8 cellular contexts compared by ENCODE assay signal in genomic region chr22:20299736-20300136, GRCh38. TPM values are rescaled to one million over a fixed set of nuclear protein-coding genes. Genes with fewer than 3 reads are reported as not detected.
A peak's percentile ranks its signal among the peaks of the same experiment; 100 is the strongest.
DNase-seq lines count a peak whose midpoint lies in the region; ATAC-seq and TF ChIP-seq lines count a peak whose summit lies in the region.

No MANE protein-coding gene starts in this region.

- no peak overlapping the region for H3K23ac ChIP-seq in trophoblast cell (ENCODE audit: low read length)

- H2BK120ac ChIP-seq in trophoblast cell (ENCODE audit: insufficient read depth, low read length, poor library complexity): no peak overlapping the region

- DNase-seq in AG04450 (ENCODE audit: low read depth, low spot score): no peak
- no peak for DNase-seq in H7
- DNase-seq in fibroblast of lung (ENCODE audit: low read depth in 2 of 2): no peak
- no peak for DNase-seq in trophoblast cell
- no peak for DNase-seq in AG08395 (ENCODE audit: low spot score)
- DNase-seq in amniotic stem cell (lab: John Stamatoyannopoulos, UW): no peak

- H2AK5ac ChIP-seq in trophoblast cell (ENCODE audit: low read length): no peak overlapping the region

- no peak overlapping the region for H2BK5ac ChIP-seq in trophoblast cell (ENCODE audit: low read depth, low read length, poor library complexity)

- H3K4me2 ChIP-seq in fibroblast of lung (ENCODE audit: extremely low read depth, insufficient read depth, low read length): peak overlapping the region; percentile 80
- H3K4me2 ChIP-seq in trophoblast cell (ENCODE audit: low read length): peak overlapping the region; percentile 85

- H4K12ac ChIP-seq in trophoblast cell (ENCODE audit: low read depth, low read length): no peak overlapping the region

- H3K14ac ChIP-seq in trophoblast cell (ENCODE audit: low read length): no peak overlapping the region

- H4K8ac ChIP-seq in trophoblast cell (ENCODE audit: low read depth, low read length): no peak overlapping the region

- H3K36me3 ChIP-seq in H7 (replicated peaks; ENCODE audit: control insufficient read depth, insufficient read depth, low read length) (no peaks in the 10 kb centered on the region), fibroblast of lung (ENCODE audit: control insufficient read depth, insufficient read depth, low read length) (no peaks in the 10 kb centered on the region), trophoblast cell (ENCODE audit: control insufficient read depth in 1 of 2, insufficient read depth in 2 of 2, low read length in 2 of 2) (no peaks in the 10 kb centered on the region)

- H3K27ac ChIP-seq in AG04450 (ENCODE audit: low read depth, low read length) (no peak overlapping the region), fibroblast of lung (ENCODE audit: insufficient read depth, low read length) (no peak overlapping the region), trophoblast cell (ENCODE audit: low read depth, low read length) (no peak overlapping the region)

- no peaks in the 10 kb centered on the region for H4K20me1 ChIP-seq in fibroblast of lung (ENCODE audit: control insufficient read depth, extremely low read depth, insufficient read depth, low read length)

- H3K9me3 ChIP-seq in AG04450 (ENCODE audit: control insufficient read depth, insufficient read depth, low read length) (no peaks in the 10 kb centered on the region; the same call in 1 of the 2 replicates), fibroblast of lung (ENCODE audit: control insufficient read depth, insufficient read depth, low read depth, low read length) (no peaks in the 10 kb centered on the region), trophoblast cell (ENCODE audit: insufficient read depth, low read depth, low read length) (peaks cover 2% of the 10 kb centered on the region)

- TF ChIP-seq CTCF in AG04450 (IDR thresholded peaks at IDR 0.05; ENCODE audit: low read depth, low read length): no peak
- no peak for TF ChIP-seq CTCF in fibroblast of lung (conservative IDR thresholded peaks at IDR 0.05 in 1 of 2, IDR thresholded peaks at IDR 0.05 in 1 of 2; ENCODE audit: low read depth in 1 of 2, low read length in 2 of 2)

- H3K4ac ChIP-seq in trophoblast cell (ENCODE audit: low read depth, low read length): no peak overlapping the region

- H3K4me3 ChIP-seq in AG04450 (ENCODE audit: low read depth, low read length) (peak overlapping the region; percentile 54), H7 (ENCODE audit: insufficient read depth, low read depth, low read length) (peak overlapping the region; percentile 54), fibroblast of lung (replicated peaks in 1 of 4; ENCODE audit: control extremely low read depth in 1 of 4, insufficient read depth in 1 of 4, low read depth in 3 of 4, low read length in 4 of 4) (peak overlapping the region in 2 of 4 experiments; percentile 38 to 43), trophoblast cell (ENCODE audit: low read depth, low read length) (peak overlapping the region; percentile 37)

- H3K4me1 ChIP-seq in fibroblast of lung (ENCODE audit: control insufficient read depth, extremely low read depth, insufficient read depth, low read length) (peaks cover 2% of the 10 kb centered on the region), trophoblast cell (ENCODE audit: control insufficient read depth in 1 of 2, insufficient read depth in 2 of 2, low read length in 2 of 2) (peaks cover 6 to 14% of the 10 kb centered on the region in 2 experiments)

- H3K79me2 ChIP-seq in fibroblast of lung (ENCODE audit: control insufficient read depth, insufficient read depth, low read length) (no peaks in the 10 kb centered on the region), trophoblast cell (ENCODE audit: control insufficient read depth, insufficient read depth, low read length, poor library complexity) (no peaks in the 10 kb centered on the region)

- no CpG with 5 or more reads among the region's 54 CpGs for WGBS in trophoblast cell (ENCODE audit: extremely low coverage, insufficient coverage, insufficient read length)

- H4K91ac ChIP-seq in trophoblast cell (ENCODE audit: low read depth, low read length): no peak overlapping the region

- H3K18ac ChIP-seq in trophoblast cell (ENCODE audit: low read length): no peak overlapping the region

- POLR2A ChIA-PET in AG04450 (lab: Yijun Ruan, JAX): no interaction called here

- CTCF ChIA-PET in AG04450 (lab: Charles Lee): no interaction called here

- H3K27me3 ChIP-seq in AG04450 (ENCODE audit: control insufficient read depth, insufficient read depth, low read length) (peaks cover 33% of the 10 kb centered on the region), H7 (ENCODE audit: control insufficient read depth, insufficient read depth, low read length) (peaks cover 36% of the 10 kb centered on the region), fibroblast of lung (ENCODE audit: control insufficient read depth, insufficient read depth, low read length) (peaks cover 10% of the 10 kb centered on the region), trophoblast cell (ENCODE audit: insufficient read depth, low read length) (peaks cover 25% of the 10 kb centered on the region)

- peak overlapping the region; percentile 33 for H2AFZ ChIP-seq in fibroblast of lung (ENCODE audit: low read length)
- H2AFZ ChIP-seq in trophoblast cell (ENCODE audit: insufficient read depth, low read length, poor library complexity): peak overlapping the region; percentile 70

- H3K9ac ChIP-seq in fibroblast of lung (ENCODE audit: insufficient read depth, low read length): no peak overlapping the region
- H3K9ac ChIP-seq in trophoblast cell (ENCODE audit: low read length): no peak overlapping the region

- H3K79me1 ChIP-seq in trophoblast cell (ENCODE audit: low read length): no peaks in the 10 kb centered on the region

- ATAC-seq in SK-N-SH treated with all-trans-retinoic acid at 6 μM for 48 hours (peak; percentile 41; the same call in 2 of the 3 replicates), HG03520 (IDR thresholded peaks at IDR 0.05; ENCODE audit: unreplicated experiment) (no peak)

- H2BK12ac ChIP-seq in trophoblast cell (ENCODE audit: low read length): no peak overlapping the region

TF ChIP-seq in SK-N-SH treated with all-trans-retinoic acid at 6 μM for 48 hours, 23 proteins besides CTCF, POLR2A, EP300 and RAD21:
- TF ChIP-seq TCF4 (CRISPR knock-in tag; IDR thresholded peaks at IDR 0.05; ENCODE audit: borderline replicate concordance) (no peak), ZFP3 (CRISPR knock-in tag; IDR thresholded peaks at IDR 0.05) (no peak), ARNTL (CRISPR knock-in tag; IDR thresholded peaks at IDR 0.05; ENCODE audit: borderline replicate concordance, low read depth) (no peak), CSRNP3 (CRISPR knock-in tag; IDR thresholded peaks at IDR 0.05) (no peak), RARB (CRISPR knock-in tag; IDR thresholded peaks at IDR 0.05) (no peak), CREB5 (CRISPR knock-in tag; IDR thresholded peaks at IDR 0.05; ENCODE audit: low read depth) (no peak), ISL1 (CRISPR knock-in tag; IDR thresholded peaks at IDR 0.05) (no peak), ZNF565 (CRISPR knock-in tag; conservative IDR thresholded peaks at IDR 0.05; ENCODE audit: low read depth) (no peak), ZNF70 (CRISPR knock-in tag; IDR thresholded peaks at IDR 0.05) (no peak), GLIS3 (CRISPR knock-in tag; IDR thresholded peaks at IDR 0.05) (no peak), CSDC2 (CRISPR knock-in tag; IDR thresholded peaks at IDR 0.05) (no peak), SNAI2 (CRISPR knock-in tag; IDR thresholded peaks at IDR 0.05) (no peak), BACH2 (CRISPR knock-in tag; IDR thresholded peaks at IDR 0.05; ENCODE audit: borderline replicate concordance) (no peak), TOX (CRISPR knock-in tag; IDR thresholded peaks at IDR 0.05; ENCODE audit: borderline replicate concordance) (no peak), OSR1 (CRISPR knock-in tag; IDR thresholded peaks at IDR 0.05) (no peak)
TF ChIP-seq in SK-N-SH treated with all-trans-retinoic acid at 6 μM for 48 hours: peak in this region for 0.

RNA-seq across cellular contexts. Expression of gene DGCR6L, which starts 20.1 kb away (rescaled TPM):
- polyA plus RNA-seq in AG04450 (2011; rRNA removed) (45.4 and 60.9 TPM in 2 replicates), fibroblast of lung (26.2 and 42.7 TPM in 2 replicates)
- polyA minus RNA-seq in AG04450 (2011; rRNA and poly(A)+ RNA removed): 19.9 and 20.9 TPM in 2 replicates
- 78.3 and 115 TPM in 2 replicates for total RNA-seq in H7 (2014; rRNA removed; shearing (Covaris generic))
- total RNA-seq in fibroblast of lung: 51.1 and 53.2 TPM in 2 replicates
- polyA plus RNA-seq in fibroblast of lung (2012): 43.9 and 80.0 TPM in 2 replicates
- 33.7 and 35.4 TPM in 2 replicates for polyA minus RNA-seq in fibroblast of lung (ENCODE audit: low replicate concordance)
- polyA plus RNA-seq in trophoblast cell (2013): 18.6 and 19.9 TPM in 2 replicates

RNA-seq across cellular contexts. Expression of gene RTN4R, which starts 31.6 kb away (rescaled TPM):
- 0.16 and 0.38 TPM in 2 replicates for polyA plus RNA-seq in AG04450 (2011; rRNA removed)
- polyA minus RNA-seq in AG04450 (2011; rRNA and poly(A)+ RNA removed): 0.23 and 0.26 TPM in 2 replicates
- 28.3 and 30.4 TPM in 2 replicates for total RNA-seq in H7 (2014; rRNA removed; shearing (Covaris generic))
- 0.26 and 0.99 TPM in 2 replicates for total RNA-seq in fibroblast of lung
- polyA plus RNA-seq in fibroblast of lung: 0.33 and 2.0 TPM in 2 replicates
- polyA plus RNA-seq in fibroblast of lung (2012): 0.93 and 4.3 TPM in 2 replicates
- polyA minus RNA-seq in fibroblast of lung (ENCODE audit: low replicate concordance): 0.56 and 2.4 TPM in 2 replicates
- 10.4 and 11.7 TPM in 2 replicates for polyA plus RNA-seq in trophoblast cell (2013)

Comparison
In these comparisons a context has a peak if more than half of its experiments do, and no peak if none do; other contexts are left out.
1. RNA of gene RTN4R, which starts 31.6 kb away (total RNA-seq): 28.3 to 30.4 TPM in H7; 0.26 to 0.99 TPM in fibroblast of lung; every median in the first group is over 10 times any median in the second.